In genomic region chr17:49939318-49939717, GRCh38 we compare ENCODE assay signal across 1 cellular context.
TF ChIP-seq lines count a peak whose summit lies in the region.

No MANE protein-coding gene starts in this region.

TF ChIP-seq in HepG2, 621 proteins besides CTCF, POLR2A, EP300 and RAD21 (continued from another document and continues in another):
- TF ChIP-seq FOXA3 (CRISPR knock-in tag; IDR thresholded peaks at IDR 0.05) (0 out of 2 replicates have a peak, but pooled peaks have one; percentile 6), PRMT3 (CRISPR knock-in tag; IDR thresholded peaks at IDR 0.05; ENCODE audit: borderline replicate concordance, low read depth) (no peak), ATF1 (CRISPR knock-in tag; IDR thresholded peaks at IDR 0.05) (0 out of 2 replicates have a peak, but pooled peaks have one; percentile 33), HNF4A (CRISPR knock-in tag; IDR thresholded peaks at IDR 0.05) (peak; percentile 66), GATAD2A (CRISPR knock-in tag; IDR thresholded peaks at IDR 0.05) (peak; percentile 43), SOX5 (CRISPR knock-in tag; IDR thresholded peaks at IDR 0.05; ENCODE audit: borderline replicate concordance) (peak; percentile 73), ARID4A (CRISPR knock-in tag; IDR thresholded peaks at IDR 0.05; ENCODE audit: borderline replicate concordance) (peak; percentile 19; the same call in 1 of the 2 replicates), PAXIP1 (CRISPR knock-in tag; conservative IDR thresholded peaks at IDR 0.05) (peak; percentile 71), SOX13 (IDR thresholded peaks at IDR 0.05) (0 out of 2 replicates have a peak, but pooled peaks have one; percentile 25), SOX13 (CRISPR knock-in tag; conservative IDR thresholded peaks at IDR 0.05 in 1 of 2, IDR thresholded peaks at IDR 0.05 in 1 of 2) (peak in 1 of 2 experiments; percentile 66; a peak in 2 of 4 replicates), ZMYM4 (CRISPR knock-in tag; IDR thresholded peaks at IDR 0.05) (0 out of 2 replicates have a peak, but pooled peaks have one; percentile 31), RFXAP (CRISPR knock-in tag; IDR thresholded peaks at IDR 0.05; ENCODE audit: borderline replicate concordance) (0 out of 2 replicates have a peak, but pooled peaks have one; percentile 55), ZNF883 (CRISPR knock-in tag; IDR thresholded peaks at IDR 0.05; ENCODE audit: not compliant biosample characterization) (peak; percentile 21), MIER2 (CRISPR knock-in tag; IDR thresholded peaks at IDR 0.05) (peak; percentile 67; the same call in 1 of the 2 replicates), ZSCAN31 (CRISPR knock-in tag; IDR thresholded peaks at IDR 0.05; ENCODE audit: low read depth) (peak; percentile 56; the same call in 1 of the 2 replicates), NR3C1 (CRISPR knock-in tag; IDR thresholded peaks at IDR 0.05) (no peak), ZNF772 (CRISPR knock-in tag; IDR thresholded peaks at IDR 0.05) (0 out of 2 replicates have a peak, but pooled peaks have one; percentile 29), ZMYM3 (CRISPR knock-in tag; IDR thresholded peaks at IDR 0.05) (peak; percentile 55; the same call in 1 of the 2 replicates), ZHX2 (IDR thresholded peaks at IDR 0.05; ENCODE audit: low read depth) (no peak), ZHX2 (CRISPR knock-in tag; IDR thresholded peaks at IDR 0.05; ENCODE audit: borderline replicate concordance) (no peak), HDAC1 (CRISPR knock-in tag; IDR thresholded peaks at IDR 0.05) (0 out of 2 replicates have a peak, but pooled peaks have one; percentile 48), ZNF597 (CRISPR knock-in tag; IDR thresholded peaks at IDR 0.05) (no peak), ZNF740 (CRISPR knock-in tag; IDR thresholded peaks at IDR 0.05) (0 out of 2 replicates have a peak, but pooled peaks have one; percentile 46), YEATS4 (CRISPR knock-in tag; IDR thresholded peaks at IDR 0.05; ENCODE audit: borderline replicate concordance) (peak; percentile 48; the same call in 1 of the 2 replicates), ZNF292 (CRISPR knock-in tag; IDR thresholded peaks at IDR 0.05; ENCODE audit: borderline replicate concordance, low read depth) (peak; percentile 83), THAP11 (CRISPR knock-in tag; IDR thresholded peaks at IDR 0.05) (no peak), REST (IDR thresholded peaks at IDR 0.05; ENCODE audit: borderline replicate concordance in 1 of 2, low read depth in 1 of 2, low read length in 2 of 2) (0 out of 4 replicates have a peak, but pooled peaks of 1 of the 2 experiments have one; percentile 14), FUBP1 (CRISPR knock-in tag; IDR thresholded peaks at IDR 0.05; ENCODE audit: borderline replicate concordance) (peak; percentile 81; the same call in 1 of the 2 replicates), HOXA3 (CRISPR knock-in tag; IDR thresholded peaks at IDR 0.05) (peak; percentile 78; the same call in 1 of the 2 replicates), ZBTB7A (CRISPR knock-in tag; IDR thresholded peaks at IDR 0.05) (peak; percentile 50; the same call in 1 of the 2 replicates), SOX6 (IDR thresholded peaks at IDR 0.05) (no peak), SOX6 (CRISPR knock-in tag; IDR thresholded peaks at IDR 0.05) (peak; percentile 85), ELF3 (CRISPR knock-in tag; IDR thresholded peaks at IDR 0.05) (peak; percentile 98), ETV5 (CRISPR knock-in tag; IDR thresholded peaks at IDR 0.05; ENCODE audit: borderline replicate concordance) (peak; percentile 45; the same call in 1 of the 2 replicates), DPF2 (CRISPR knock-in tag; IDR thresholded peaks at IDR 0.05; ENCODE audit: borderline replicate concordance, low read depth) (peak; percentile 62), NR2C2 (CRISPR knock-in tag; IDR thresholded peaks at IDR 0.05; ENCODE audit: borderline replicate concordance) (peak; percentile 64; the same call in 1 of the 2 replicates), ZEB1 (IDR thresholded peaks at IDR 0.05; ENCODE audit: insufficient replicate concordance, low read depth) (peak; percentile 88)
